Comparison of ENCODE assay signal across 8 cellular contexts in the genomic region with DNA sequence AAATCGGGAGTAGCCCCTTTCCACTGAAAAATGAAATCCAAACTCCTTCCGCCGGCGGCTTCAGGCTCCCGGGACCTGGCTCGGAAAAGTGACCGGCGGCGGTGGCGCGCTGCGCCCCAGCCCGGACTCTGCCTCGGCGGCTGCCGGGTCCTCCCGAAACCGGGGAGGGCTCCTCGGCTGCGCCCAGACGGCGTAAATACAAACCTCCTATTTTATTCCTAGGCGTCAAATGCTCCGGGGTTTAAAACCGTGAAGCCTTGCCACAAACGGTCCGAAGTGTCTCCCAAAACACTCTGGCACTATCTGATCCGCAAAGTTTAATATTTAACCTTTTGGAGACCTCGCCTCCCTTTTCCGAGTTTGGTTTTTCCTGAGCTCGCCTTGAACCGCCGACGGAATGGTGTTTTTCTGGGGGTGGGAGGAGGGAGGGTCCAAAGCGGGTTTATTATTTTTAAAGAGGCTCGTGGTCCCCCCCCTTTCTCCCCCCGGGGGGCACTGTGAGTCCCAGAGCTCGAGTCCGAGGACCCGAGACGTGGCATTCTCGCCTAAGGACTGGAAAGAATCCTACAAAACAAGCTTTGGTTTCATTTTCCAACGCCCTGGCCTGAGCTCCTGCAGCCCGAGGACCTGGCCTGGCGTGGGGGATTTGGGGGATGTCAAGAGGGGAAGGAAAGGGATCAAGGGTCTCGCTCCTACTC. TPM values are rescaled to one million over a fixed set of nuclear protein-coding genes. Genes with fewer than 3 reads are reported as not detected.
DNase-seq lines count a peak whose midpoint lies in the region; ATAC-seq and TF ChIP-seq lines count a peak whose summit lies in the region.

No MANE protein-coding gene starts in this region.

- H3K27ac Mint-ChIP-seq in activated naive CD4-positive, alpha-beta T cell treated with anti-CD3 and anti-CD28 coated beads, Interleukin-2, amount 50 U/mL, for 24 hours, result no peak overlapping the region
- H3K27ac Mint-ChIP-seq in stimulated activated naive CD8-positive, alpha-beta T cell treated with anti-CD3 and anti-CD28 coated beads, Interleukin-15, amount 100 ng/mL, for 72 hours, result no peak overlapping the region

- no peak for TF ChIP-seq CTCF in colonic mucosa (IDR thresholded peaks at IDR 0.05)
- TF ChIP-seq CTCF in left lung (IDR thresholded peaks at IDR 0.05), result no peak

- no peaks in the 10 kb centered on the region for H3K9me3 Mint-ChIP-seq in activated naive CD4-positive, alpha-beta T cell treated with anti-CD3 and anti-CD28 coated beads, Interleukin-2, amount 50 U/mL, for 24 hours
- no peaks in the 10 kb centered on the region for H3K9me3 Mint-ChIP-seq in stimulated activated naive CD8-positive, alpha-beta T cell treated with anti-CD3 and anti-CD28 coated beads, Interleukin-15, amount 100 ng/mL, for 72 hours

- H3K4me1 ChIP-seq in colonic mucosa, result peaks cover 15% of the 10 kb centered on the region
- peaks cover 14 to 28% of the 10 kb centered on the region in 2 donors for H3K4me1 ChIP-seq in left lung

- H3K9ac ChIP-seq in colonic mucosa (ENCODE audit: low read depth in 2 of 2, low read length in 2 of 2), result peak overlapping the region; percentile 95 to 97

- intact Hi-C loops in colonic mucosa (cut with DNase I), result no loop called here
- intact Hi-C loops in left lung (cut with DNase I), result no loop called here

- no peak for ATAC-seq in left lung
- no peak for ATAC-seq in stimulated activated naive CD8-positive, alpha-beta T cell treated with anti-CD3 and anti-CD28 coated beads, Interleukin-15, amount 100 ng/mL, for 72 hours

- H3K9me3 ChIP-seq in colonic mucosa, result no peaks in the 10 kb centered on the region
- H3K9me3 ChIP-seq in left lung, result no peaks in the 10 kb centered on the region

- peak overlapping the region; percentile 91 for H3K4me3 ChIP-seq in colonic mucosa
- H3K4me3 ChIP-seq in left lung, result peak overlapping the region; percentile 77 to 83

- no peak for DNase-seq in activated naive CD4-positive, alpha-beta T cell treated with Interleukin-2 at 50 U/mL for 16 hours
- DNase-seq in colonic mucosa (peak; percentile 74), left lung (peak; percentile 65 to 90)
- DNase-seq in stimulated activated naive CD8-positive, alpha-beta T cell treated with anti-CD3 and anti-CD28 coated beads, Interleukin-15, amount 100 ng/mL, for 72 hours, result no peak
- no peak for DNase-seq in stimulated activated CD4-positive, alpha-beta T cell treated with anti-CD3 and anti-CD28 coated beads, Interleukin-4, amount 100 ng/mL, for 1 hour
- DNase-seq in stimulated activated CD4-positive, alpha-beta T cell treated with anti-CD3 and anti-CD28 coated beads, Interleukin-2, amount 100 ng/mL, for 48 hours, result no peak

- H3K27me3 ChIP-seq in colonic mucosa, result no peaks in the 10 kb centered on the region
- peaks cover 0 to 21% of the 10 kb centered on the region in 2 donors for H3K27me3 ChIP-seq in left lung

- H3K4me1 Mint-ChIP-seq in activated naive CD4-positive, alpha-beta T cell treated with anti-CD3 and anti-CD28 coated beads, Interleukin-2, amount 50 U/mL, for 24 hours, result peaks cover 42% of the 10 kb centered on the region
- H3K4me1 Mint-ChIP-seq in stimulated activated naive CD8-positive, alpha-beta T cell treated with anti-CD3 and anti-CD28 coated beads, Interleukin-15, amount 100 ng/mL, for 72 hours, result peaks cover 66% of the 10 kb centered on the region

- no peaks in the 10 kb centered on the region for H3K36me3 Mint-ChIP-seq in activated naive CD4-positive, alpha-beta T cell treated with anti-CD3 and anti-CD28 coated beads, Interleukin-2, amount 50 U/mL, for 24 hours

- H3K36me3 ChIP-seq in colonic mucosa, result no peaks in the 10 kb centered on the region
- H3K36me3 ChIP-seq in left lung, result no peaks in the 10 kb centered on the region

- H3K27ac ChIP-seq in colonic mucosa, result peak overlapping the region; percentile 96
- H3K27ac ChIP-seq in left lung, result peak overlapping the region; percentile 99 to 100

- peak overlapping the region; percentile 74 for H3K4me3 Mint-ChIP-seq in activated naive CD4-positive, alpha-beta T cell treated with anti-CD3 and anti-CD28 coated beads, Interleukin-2, amount 50 U/mL, for 24 hours
- H3K4me3 Mint-ChIP-seq in stimulated activated naive CD8-positive, alpha-beta T cell treated with anti-CD3 and anti-CD28 coated beads, Interleukin-15, amount 100 ng/mL, for 72 hours, result peak overlapping the region; percentile 77 to 81

- H3K27me3 Mint-ChIP-seq in activated naive CD4-positive, alpha-beta T cell treated with anti-CD3 and anti-CD28 coated beads, Interleukin-2, amount 50 U/mL, for 24 hours, result peaks cover 39% of the 10 kb centered on the region
- peaks cover 84% of the 10 kb centered on the region for H3K27me3 Mint-ChIP-seq in stimulated activated naive CD8-positive, alpha-beta T cell treated with anti-CD3 and anti-CD28 coated beads, Interleukin-15, amount 100 ng/mL, for 72 hours

TF ChIP-seq in PFSK-1, 5 proteins besides CTCF, POLR2A, EP300 and RAD21:
- TF ChIP-seq POLR2AphosphoS5 (IDR thresholded peaks at IDR 0.05; ENCODE audit: low read depth, low read length) (peak; percentile 28; the same call in 1 of the 2 replicates), TAF1 (IDR thresholded peaks at IDR 0.05; ENCODE audit: borderline replicate concordance, insufficient read depth, low read length) (no peak), SIN3A (IDR thresholded peaks at IDR 0.05; ENCODE audit: borderline replicate concordance, insufficient read depth, low read length) (no peak; the same call in 1 of the 2 replicates), FOXP2 (optimal IDR thresholded peaks at IDR 0.05; ENCODE audit: borderline replicate concordance, extremely low read depth, extremely low read length, insufficient read depth) (no peak)
- TF ChIP-seq, protein P1, sequence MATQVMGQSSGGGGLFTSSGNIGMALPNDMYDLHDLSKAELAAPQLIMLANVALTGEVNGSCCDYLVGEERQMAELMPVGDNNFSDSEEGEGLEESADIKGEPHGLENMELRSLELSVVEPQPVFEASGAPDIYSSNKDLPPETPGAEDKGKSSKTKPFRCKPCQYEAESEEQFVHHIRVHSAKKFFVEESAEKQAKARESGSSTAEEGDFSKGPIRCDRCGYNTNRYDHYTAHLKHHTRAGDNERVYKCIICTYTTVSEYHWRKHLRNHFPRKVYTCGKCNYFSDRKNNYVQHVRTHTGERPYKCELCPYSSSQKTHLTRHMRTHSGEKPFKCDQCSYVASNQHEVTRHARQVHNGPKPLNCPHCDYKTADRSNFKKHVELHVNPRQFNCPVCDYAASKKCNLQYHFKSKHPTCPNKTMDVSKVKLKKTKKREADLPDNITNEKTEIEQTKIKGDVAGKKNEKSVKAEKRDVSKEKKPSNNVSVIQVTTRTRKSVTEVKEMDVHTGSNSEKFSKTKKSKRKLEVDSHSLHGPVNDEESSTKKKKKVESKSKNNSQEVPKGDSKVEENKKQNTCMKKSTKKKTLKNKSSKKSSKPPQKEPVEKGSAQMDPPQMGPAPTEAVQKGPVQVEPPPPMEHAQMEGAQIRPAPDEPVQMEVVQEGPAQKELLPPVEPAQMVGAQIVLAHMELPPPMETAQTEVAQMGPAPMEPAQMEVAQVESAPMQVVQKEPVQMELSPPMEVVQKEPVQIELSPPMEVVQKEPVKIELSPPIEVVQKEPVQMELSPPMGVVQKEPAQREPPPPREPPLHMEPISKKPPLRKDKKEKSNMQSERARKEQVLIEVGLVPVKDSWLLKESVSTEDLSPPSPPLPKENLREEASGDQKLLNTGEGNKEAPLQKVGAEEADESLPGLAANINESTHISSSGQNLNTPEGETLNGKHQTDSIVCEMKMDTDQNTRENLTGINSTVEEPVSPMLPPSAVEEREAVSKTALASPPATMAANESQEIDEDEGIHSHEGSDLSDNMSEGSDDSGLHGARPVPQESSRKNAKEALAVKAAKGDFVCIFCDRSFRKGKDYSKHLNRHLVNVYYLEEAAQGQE (IDR thresholded peaks at IDR 0.05; ENCODE audit: insufficient read depth in 1 of 2, low read depth in 2 of 2, low read length in 2 of 2), result no peak
TF ChIP-seq in PFSK-1: peak in this region for 1.

RNA-seq across cellular contexts. Expression of a gene that starts 1.9 kb away (rescaled TPM):
- 72.5 TPM for polyA plus RNA-seq in PFSK-1 (2012; ENCODE audit: insufficient read length, low read depth)
- total RNA-seq in colonic mucosa, result 10 to 100 TPM; 84.0 to 90.9 TPM
- 100 to 1,000 TPM in 1 of 2 donors, 10 to 100 TPM in 1; 94.4 to 102 TPM for total RNA-seq in left lung

Comparison
In these comparisons a context has a peak if more than half of its experiments do, and no peak if none do; other contexts are left out.
1. DNase-seq: peak in colonic mucosa (single experiment) and left lung (2 of 2); none in activated naive CD4-positive, alpha-beta T cell treated with Interleukin-2 at 50 U/mL for 16 hours (single experiment), stimulated activated naive CD8-positive, alpha-beta T cell treated with anti-CD3 and anti-CD28 coated beads, Interleukin-15, amount 100 ng/mL, for 72 hours (0 of 2), stimulated activated CD4-positive, alpha-beta T cell treated with anti-CD3 and anti-CD28 coated beads, Interleukin-4, amount 100 ng/mL, for 1 hour (single experiment) and stimulated activated CD4-positive, alpha-beta T cell treated with anti-CD3 and anti-CD28 coated beads, Interleukin-2, amount 100 ng/mL, for 48 hours (0 of 2).